Comparison of ENCODE assay signal across 1 cellular context in genomic region chr2:216535454-216535995, GRCh38.
A peak's percentile ranks its signal among the peaks of the same experiment; 100 is the strongest.
TF ChIP-seq lines count a peak whose summit lies in the region.

No MANE protein-coding gene starts in this region.

TF ChIP-seq in HepG2, 621 proteins besides CTCF, POLR2A, EP300 and RAD21 (continued from another document and continues in another):
- TF ChIP-seq, protein P1, sequence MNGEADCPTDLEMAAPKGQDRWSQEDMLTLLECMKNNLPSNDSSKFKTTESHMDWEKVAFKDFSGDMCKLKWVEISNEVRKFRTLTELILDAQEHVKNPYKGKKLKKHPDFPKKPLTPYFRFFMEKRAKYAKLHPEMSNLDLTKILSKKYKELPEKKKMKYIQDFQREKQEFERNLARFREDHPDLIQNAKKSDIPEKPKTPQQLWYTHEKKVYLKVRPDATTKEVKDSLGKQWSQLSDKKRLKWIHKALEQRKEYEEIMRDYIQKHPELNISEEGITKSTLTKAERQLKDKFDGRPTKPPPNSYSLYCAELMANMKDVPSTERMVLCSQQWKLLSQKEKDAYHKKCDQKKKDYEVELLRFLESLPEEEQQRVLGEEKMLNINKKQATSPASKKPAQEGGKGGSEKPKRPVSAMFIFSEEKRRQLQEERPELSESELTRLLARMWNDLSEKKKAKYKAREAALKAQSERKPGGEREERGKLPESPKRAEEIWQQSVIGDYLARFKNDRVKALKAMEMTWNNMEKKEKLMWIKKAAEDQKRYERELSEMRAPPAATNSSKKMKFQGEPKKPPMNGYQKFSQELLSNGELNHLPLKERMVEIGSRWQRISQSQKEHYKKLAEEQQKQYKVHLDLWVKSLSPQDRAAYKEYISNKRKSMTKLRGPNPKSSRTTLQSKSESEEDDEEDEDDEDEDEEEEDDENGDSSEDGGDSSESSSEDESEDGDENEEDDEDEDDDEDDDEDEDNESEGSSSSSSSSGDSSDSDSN (CRISPR knock-in tag; IDR thresholded peaks at IDR 0.05), result peak; percentile 47; the same call in 1 of the 2 replicates
- TF ChIP-seq GATAD2A (CRISPR knock-in tag; IDR thresholded peaks at IDR 0.05), result peak; percentile 57
- peak; percentile 88 for TF ChIP-seq TEAD3 (CRISPR knock-in tag; optimal IDR thresholded peaks at IDR 0.05; ENCODE audit: borderline replicate concordance)
- TF ChIP-seq ZNF678 (CRISPR knock-in tag; IDR thresholded peaks at IDR 0.05), result no peak
- TF ChIP-seq ZNF703 (CRISPR knock-in tag; IDR thresholded peaks at IDR 0.05; ENCODE audit: borderline replicate concordance), result no peak
- 0 out of 2 replicates have a peak, but pooled peaks have one; percentile 42 for TF ChIP-seq ZNF710 (CRISPR knock-in tag; IDR thresholded peaks at IDR 0.05; ENCODE audit: borderline replicate concordance)
- 0 out of 2 replicates have a peak, but pooled peaks have one; percentile 29 for TF ChIP-seq TGIF2 (CRISPR knock-in tag; IDR thresholded peaks at IDR 0.05)
- TF ChIP-seq KLF12 (CRISPR knock-in tag; IDR thresholded peaks at IDR 0.05; ENCODE audit: borderline replicate concordance), result no peak
- 0 out of 2 replicates have a peak, but pooled peaks have one; percentile 24 for TF ChIP-seq ZFX (CRISPR knock-in tag; IDR thresholded peaks at IDR 0.05; ENCODE audit: low read depth)
- TF ChIP-seq RXRA (CRISPR knock-in tag; IDR thresholded peaks at IDR 0.05), result peak; percentile 60; the same call in 1 of the 2 replicates
- TF ChIP-seq FOXM1 (CRISPR knock-in tag; IDR thresholded peaks at IDR 0.05), result no peak
- TF ChIP-seq FOXO1 (CRISPR knock-in tag; IDR thresholded peaks at IDR 0.05), result peak; percentile 54; the same call in 1 of the 2 replicates
- TF ChIP-seq, protein P2, sequence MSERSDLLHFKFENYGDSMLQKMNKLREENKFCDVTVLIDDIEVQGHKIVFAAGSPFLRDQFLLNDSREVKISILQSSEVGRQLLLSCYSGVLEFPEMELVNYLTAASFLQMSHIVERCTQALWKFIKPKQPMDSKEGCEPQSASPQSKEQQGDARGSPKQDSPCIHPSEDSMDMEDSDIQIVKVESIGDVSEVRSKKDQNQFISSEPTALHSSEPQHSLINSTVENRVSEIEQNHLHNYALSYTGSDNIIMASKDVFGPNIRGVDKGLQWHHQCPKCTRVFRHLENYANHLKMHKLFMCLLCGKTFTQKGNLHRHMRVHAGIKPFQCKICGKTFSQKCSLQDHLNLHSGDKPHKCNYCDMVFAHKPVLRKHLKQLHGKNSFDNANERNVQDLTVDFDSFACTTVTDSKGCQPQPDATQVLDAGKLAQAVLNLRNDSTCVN (CRISPR knock-in tag; IDR thresholded peaks at IDR 0.05; ENCODE audit: borderline replicate concordance), result peak; percentile 27; the same call in 1 of the 2 replicates
- no peak for TF ChIP-seq ZNF224 (CRISPR knock-in tag; IDR thresholded peaks at IDR 0.05)
- TF ChIP-seq, protein P3, sequence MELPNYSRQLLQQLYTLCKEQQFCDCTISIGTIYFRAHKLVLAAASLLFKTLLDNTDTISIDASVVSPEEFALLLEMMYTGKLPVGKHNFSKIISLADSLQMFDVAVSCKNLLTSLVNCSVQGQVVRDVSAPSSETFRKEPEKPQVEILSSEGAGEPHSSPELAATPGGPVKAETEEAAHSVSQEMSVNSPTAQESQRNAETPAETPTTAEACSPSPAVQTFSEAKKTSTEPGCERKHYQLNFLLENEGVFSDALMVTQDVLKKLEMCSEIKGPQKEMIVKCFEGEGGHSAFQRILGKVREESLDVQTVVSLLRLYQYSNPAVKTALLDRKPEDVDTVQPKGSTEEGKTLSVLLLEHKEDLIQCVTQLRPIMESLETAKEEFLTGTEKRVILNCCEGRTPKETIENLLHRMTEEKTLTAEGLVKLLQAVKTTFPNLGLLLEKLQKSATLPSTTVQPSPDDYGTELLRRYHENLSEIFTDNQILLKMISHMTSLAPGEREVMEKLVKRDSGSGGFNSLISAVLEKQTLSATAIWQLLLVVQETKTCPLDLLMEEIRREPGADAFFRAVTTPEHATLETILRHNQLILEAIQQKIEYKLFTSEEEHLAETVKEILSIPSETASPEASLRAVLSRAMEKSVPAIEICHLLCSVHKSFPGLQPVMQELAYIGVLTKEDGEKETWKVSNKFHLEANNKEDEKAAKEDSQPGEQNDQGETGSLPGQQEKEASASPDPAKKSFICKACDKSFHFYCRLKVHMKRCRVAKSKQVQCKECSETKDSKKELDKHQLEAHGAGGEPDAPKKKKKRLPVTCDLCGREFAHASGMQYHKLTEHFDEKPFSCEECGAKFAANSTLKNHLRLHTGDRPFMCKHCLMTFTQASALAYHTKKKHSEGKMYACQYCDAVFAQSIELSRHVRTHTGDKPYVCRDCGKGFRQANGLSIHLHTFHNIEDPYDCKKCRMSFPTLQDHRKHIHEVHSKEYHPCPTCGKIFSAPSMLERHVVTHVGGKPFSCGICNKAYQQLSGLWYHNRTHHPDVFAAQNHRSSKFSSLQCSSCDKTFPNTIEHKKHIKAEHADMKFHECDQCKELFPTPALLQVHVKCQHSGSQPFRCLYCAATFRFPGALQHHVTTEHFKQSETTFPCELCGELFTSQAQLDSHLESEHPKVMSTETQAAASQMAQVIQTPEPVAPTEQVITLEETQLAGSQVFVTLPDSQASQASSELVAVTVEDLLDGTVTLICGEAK (IDR thresholded peaks at IDR 0.05), result no peak
- TF ChIP-seq, protein P3 (CRISPR knock-in tag; IDR thresholded peaks at IDR 0.05), result 0 out of 2 replicates have a peak, but pooled peaks have one; percentile 42
- TF ChIP-seq RARA (CRISPR knock-in tag; IDR thresholded peaks at IDR 0.05), result peak; percentile 83
- TF ChIP-seq TCF7 (IDR thresholded peaks at IDR 0.05; ENCODE audit: low read depth), result 0 out of 2 replicates have a peak, but pooled peaks have one; percentile 14
- TF ChIP-seq, protein P4, sequence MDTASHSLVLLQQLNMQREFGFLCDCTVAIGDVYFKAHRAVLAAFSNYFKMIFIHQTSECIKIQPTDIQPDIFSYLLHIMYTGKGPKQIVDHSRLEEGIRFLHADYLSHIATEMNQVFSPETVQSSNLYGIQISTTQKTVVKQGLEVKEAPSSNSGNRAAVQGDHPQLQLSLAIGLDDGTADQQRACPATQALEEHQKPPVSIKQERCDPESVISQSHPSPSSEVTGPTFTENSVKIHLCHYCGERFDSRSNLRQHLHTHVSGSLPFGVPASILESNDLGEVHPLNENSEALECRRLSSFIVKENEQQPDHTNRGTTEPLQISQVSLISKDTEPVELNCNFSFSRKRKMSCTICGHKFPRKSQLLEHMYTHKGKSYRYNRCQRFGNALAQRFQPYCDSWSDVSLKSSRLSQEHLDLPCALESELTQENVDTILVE (CRISPR knock-in tag; IDR thresholded peaks at IDR 0.05), result no peak
- 0 out of 2 replicates have a peak, but pooled peaks have one; percentile 27 for TF ChIP-seq CREM (IDR thresholded peaks at IDR 0.05)
- TF ChIP-seq CREM (CRISPR knock-in tag; IDR thresholded peaks at IDR 0.05), result no peak
- TF ChIP-seq ZNF619 (CRISPR knock-in tag; IDR thresholded peaks at IDR 0.05), result 0 out of 2 replicates have a peak, but pooled peaks have one; percentile 28
- TF ChIP-seq FOXP1 (IDR thresholded peaks at IDR 0.05), result no peak
- peak; percentile 35; the same call in 1 of the 2 replicates for TF ChIP-seq FOXP1 (CRISPR knock-in tag; IDR thresholded peaks at IDR 0.05)
- TF ChIP-seq, protein P5, sequence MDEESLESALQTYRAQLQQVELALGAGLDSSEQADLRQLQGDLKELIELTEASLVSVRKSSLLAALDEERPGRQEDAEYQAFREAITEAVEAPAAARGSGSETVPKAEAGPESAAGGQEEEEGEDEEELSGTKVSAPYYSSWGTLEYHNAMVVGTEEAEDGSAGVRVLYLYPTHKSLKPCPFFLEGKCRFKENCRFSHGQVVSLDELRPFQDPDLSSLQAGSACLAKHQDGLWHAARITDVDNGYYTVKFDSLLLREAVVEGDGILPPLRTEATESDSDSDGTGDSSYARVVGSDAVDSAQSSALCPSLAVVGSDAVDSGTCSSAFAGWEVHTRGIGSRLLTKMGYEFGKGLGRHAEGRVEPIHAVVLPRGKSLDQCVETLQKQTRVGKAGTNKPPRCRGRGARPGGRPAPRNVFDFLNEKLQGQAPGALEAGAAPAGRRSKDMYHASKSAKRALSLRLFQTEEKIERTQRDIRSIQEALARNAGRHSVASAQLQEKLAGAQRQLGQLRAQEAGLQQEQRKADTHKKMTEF (CRISPR knock-in tag; IDR thresholded peaks at IDR 0.05), result peak; percentile 56; the same call in 1 of the 2 replicates
- TF ChIP-seq SUZ12 (IDR thresholded peaks at IDR 0.05; ENCODE audit: low read depth, low read length), result no peak
- peak; percentile 87 for TF ChIP-seq ELF3 (CRISPR knock-in tag; IDR thresholded peaks at IDR 0.05)
- peak; percentile 23; the same call in 1 of the 2 replicates for TF ChIP-seq ZSCAN9 (CRISPR knock-in tag; IDR thresholded peaks at IDR 0.05; ENCODE audit: borderline replicate concordance)
- TF ChIP-seq ELF1 (CRISPR knock-in tag; IDR thresholded peaks at IDR 0.05), result peak; percentile 69
- no peak for TF ChIP-seq SOX6 (IDR thresholded peaks at IDR 0.05)
- TF ChIP-seq SOX6 (CRISPR knock-in tag; IDR thresholded peaks at IDR 0.05), result peak; percentile 78
- TF ChIP-seq HDAC1 (CRISPR knock-in tag; IDR thresholded peaks at IDR 0.05), result peak; percentile 48
- TF ChIP-seq ZIK1 (CRISPR knock-in tag; IDR thresholded peaks at IDR 0.05; ENCODE audit: borderline replicate concordance, low read depth), result peak; percentile 37; the same call in 1 of the 2 replicates
- TF ChIP-seq FIP1L1 (IDR thresholded peaks at IDR 0.05; ENCODE audit: borderline replicate concordance, insufficient read depth, low read depth, low read length), result no peak
- TF ChIP-seq ZNF343 (CRISPR knock-in tag; IDR thresholded peaks at IDR 0.05), result no peak
- peak; percentile 59 for TF ChIP-seq ZBTB38 (CRISPR knock-in tag; IDR thresholded peaks at IDR 0.05)
- TF ChIP-seq ZNF800 (CRISPR knock-in tag; IDR thresholded peaks at IDR 0.05), result 0 out of 2 replicates have a peak, but pooled peaks have one; percentile 26
- TF ChIP-seq ZSCAN20 (CRISPR knock-in tag; IDR thresholded peaks at IDR 0.05; ENCODE audit: borderline replicate concordance), result no peak
- TF ChIP-seq, protein P6, sequence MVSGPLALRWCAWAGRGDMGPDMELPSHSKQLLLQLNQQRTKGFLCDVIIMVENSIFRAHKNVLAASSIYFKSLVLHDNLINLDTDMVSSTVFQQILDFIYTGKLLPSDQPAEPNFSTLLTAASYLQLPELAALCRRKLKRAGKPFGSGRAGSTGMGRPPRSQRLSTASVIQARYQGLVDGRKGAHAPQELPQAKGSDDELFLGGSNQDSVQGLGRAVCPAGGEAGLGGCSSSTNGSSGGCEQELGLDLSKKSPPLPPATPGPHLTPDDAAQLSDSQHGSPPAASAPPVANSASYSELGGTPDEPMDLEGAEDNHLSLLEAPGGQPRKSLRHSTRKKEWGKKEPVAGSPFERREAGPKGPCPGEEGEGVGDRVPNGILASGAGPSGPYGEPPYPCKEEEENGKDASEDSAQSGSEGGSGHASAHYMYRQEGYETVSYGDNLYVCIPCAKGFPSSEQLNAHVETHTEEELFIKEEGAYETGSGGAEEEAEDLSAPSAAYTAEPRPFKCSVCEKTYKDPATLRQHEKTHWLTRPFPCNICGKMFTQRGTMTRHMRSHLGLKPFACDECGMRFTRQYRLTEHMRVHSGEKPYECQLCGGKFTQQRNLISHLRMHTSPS (CRISPR knock-in tag; IDR thresholded peaks at IDR 0.05; ENCODE audit: low read depth), result peak; percentile 85; the same call in 1 of the 2 replicates
- no peak for TF ChIP-seq TCF12 (IDR thresholded peaks at IDR 0.05)
- 0 out of 2 replicates have a peak, but pooled peaks have one; percentile 50 for TF ChIP-seq TCF12 (CRISPR knock-in tag; IDR thresholded peaks at IDR 0.05)
- no peak for TF ChIP-seq ZFP36L1 (CRISPR knock-in tag; IDR thresholded peaks at IDR 0.05)
